ENCODE assay signal across 19 cellular contexts in the genomic region with DNA sequence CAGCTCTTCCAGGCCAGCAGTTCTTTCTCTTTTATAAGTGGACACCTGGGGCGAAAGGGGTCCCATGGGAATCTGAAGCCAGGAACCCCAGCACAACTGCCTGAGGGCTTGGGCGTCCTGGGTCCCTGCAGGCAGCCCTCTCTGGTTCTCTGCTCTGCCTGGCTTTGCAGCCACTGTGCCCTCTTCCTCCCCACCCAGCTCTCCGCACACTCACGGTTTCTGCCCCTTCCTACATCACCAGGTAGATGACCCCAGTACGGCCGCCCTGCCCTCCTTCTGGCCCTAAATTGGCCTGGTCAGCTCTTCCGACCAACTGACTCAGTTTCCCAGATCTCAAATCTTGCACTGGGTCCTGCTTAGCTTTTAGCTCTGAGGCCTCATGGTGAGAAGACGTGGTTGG.
DNase-seq lines count a peak whose midpoint lies in the region; ATAC-seq, FAIRE-seq and TF ChIP-seq lines count a peak whose summit lies in the region.
"Had no signal": no experiment of that assay in that cellular context is flagged by ENCODE, and none has a peak within 500 bp of the region (broad histone marks: within the 10 kb centered on the region; RNA-seq: fewer than 3 reads in every experiment).

No MANE protein-coding gene starts in this region.

- no peaks in the 10 kb centered on the region for H3K36me3 ChIP-seq in BLaER1
- H3K36me3 ChIP-seq in BLaER1 treated with 17β-estradiol and CSF1 and Interleukin-3, amounts not matched to agents 10 nM and 100 nM = peaks cover 0 to 22% (median 0%) of the 10 kb centered on the region in 11 experiments; a peak in 8 of 22 replicates
- peaks cover 0 to 12% of the 10 kb centered on the region in 2 donors for H3K36me3 ChIP-seq in kidney (ENCODE audit: control insufficient read depth in 1 of 2, insufficient read depth in 2 of 2, low read length in 2 of 2)
- H3K36me3 ChIP-seq: BE2C had no signal

- peak overlapping the region; percentile 51 for H3K27ac ChIP-seq in BLaER1
- peak overlapping the region in 5 of 11 experiments; percentile 2 to 91 (median 86); a peak in 7 of 22 replicates for H3K27ac ChIP-seq in BLaER1 treated with 17β-estradiol and CSF1 and Interleukin-3, amounts not matched to agents 10 nM and 100 nM
- H3K27ac ChIP-seq in kidney (ENCODE audit: low read depth in 2 of 2, low read length in 2 of 2) = no peak overlapping the region

- peaks cover 13% of the 10 kb centered on the region for H3K4me1 Mint-ChIP-seq in neural crest cell
- H3K4me1 Mint-ChIP-seq: CD14-positive monocyte; CD4-positive, alpha-beta memory T cell had no signal

- ATAC-seq in GM18511 (IDR thresholded peaks at IDR 0.05; ENCODE audit: unreplicated experiment) = no peak

- no peak overlapping the region for H3K4me3 ChIP-seq in BLaER1
- H3K4me3 ChIP-seq in BLaER1 treated with 17β-estradiol and CSF1 and Interleukin-3, amounts not matched to agents 10 nM and 100 nM = no peak overlapping the region
- no peak overlapping the region for H3K4me3 ChIP-seq in kidney (ENCODE audit: low read length in 2 of 2)

- DNase-seq in kidney = peak; percentile 35
- DNase-seq in neural crest cell (ENCODE audit: low read depth, low spot score) = no peak
- no peak for DNase-seq in COR-L47 (lab: John Stamatoyannopoulos, UW)
- no peak for DNase-seq in NCI-H345 (lab: John Stamatoyannopoulos, UW)
- DNase-seq: ACHN; BE2C; Calu3; CD4-positive, alpha-beta memory T cell; DMS79 treated with DMSO at 0.1 percent for 48 hours; GF-D8; GOT3; H9; IMR-90 had no signal

- no peak overlapping the region for H3K4me3 Mint-ChIP-seq in neural crest cell
- H3K4me3 Mint-ChIP-seq: CD14-positive monocyte; CD4-positive, alpha-beta memory T cell; H9 had no signal

- H3K27me3 ChIP-seq in BLaER1 = no peaks in the 10 kb centered on the region
- no peaks in the 10 kb centered on the region for H3K27me3 ChIP-seq in BLaER1 treated with 17β-estradiol and CSF1 and Interleukin-3, amounts not matched to agents 10 nM and 100 nM
- H3K27me3 ChIP-seq: BE2C had no signal

- no peak for FAIRE-seq in kidney (lab: Jason Lieb, UNC)
- FAIRE-seq: A204.1, HTR-8/SVneo had no signal

- H3K27me3 Mint-ChIP-seq in neural crest cell (ENCODE audit: low read depth) = no peaks in the 10 kb centered on the region
- H3K27me3 Mint-ChIP-seq: CD4-positive, alpha-beta memory T cell had no signal

- peaks cover 69% of the 10 kb centered on the region for H3K4me1 ChIP-seq in BLaER1
- H3K4me1 ChIP-seq in BLaER1 treated with 17β-estradiol and CSF1 and Interleukin-3, amounts not matched to agents 10 nM and 100 nM = peaks cover 0 to 67% (median 64%) of the 10 kb centered on the region in 10 experiments; a peak in 17 of 20 replicates
- H3K4me1 ChIP-seq in kidney (ENCODE audit: control insufficient read depth in 1 of 2, insufficient read depth in 1 of 2, low read depth in 1 of 2, low read length in 2 of 2) = no peaks in the 10 kb centered on the region
- H3K4me1 ChIP-seq: BE2C had no signal

- intact Hi-C loops in kidney (cut with DNase I) = no loop called here

- H3K9me3 ChIP-seq in BLaER1 = no peaks in the 10 kb centered on the region
- H3K9me3 ChIP-seq in BLaER1 treated with 17β-estradiol and CSF1 and Interleukin-3, amounts not matched to agents 10 nM and 100 nM (replicated peaks in 1 of 11) = no peaks in the 10 kb centered on the region
- no peaks in the 10 kb centered on the region for H3K9me3 ChIP-seq in kidney (ENCODE audit: control insufficient read depth in 1 of 2, low read length in 2 of 2)
- H3K9me3 ChIP-seq: BE2C had no signal

- H3K4me2 ChIP-seq in BLaER1 = peak overlapping the region; percentile 84
- peak overlapping the region in 8 of 11 experiments; percentile 76 to 89 (median 80); a peak in 16 of 22 replicates for H3K4me2 ChIP-seq in BLaER1 treated with 17β-estradiol and CSF1 and Interleukin-3, amounts not matched to agents 10 nM and 100 nM

- H3K9me3 Mint-ChIP-seq in neural crest cell = no peaks in the 10 kb centered on the region
- H3K9me3 Mint-ChIP-seq: CD14-positive monocyte; CD4-positive, alpha-beta memory T cell; H9 had no signal

- no peak overlapping the region for H3K9ac ChIP-seq in BLaER1
- H3K9ac ChIP-seq in BLaER1 treated with 17β-estradiol and CSF1 and Interleukin-3, amounts not matched to agents 10 nM and 100 nM = peak overlapping the region in 5 of 11 experiments; percentile 5 to 53 (median 24); a peak in 5 of 22 replicates
- no peak overlapping the region for H3K9ac ChIP-seq in kidney (ENCODE audit: low read length in 2 of 2)

- H4K20me1 ChIP-seq in BLaER1 = no peaks in the 10 kb centered on the region
- H4K20me1 ChIP-seq in BLaER1 treated with 17β-estradiol and CSF1 and Interleukin-3, amounts not matched to agents 10 nM and 100 nM = peaks cover 0 to 27% (median 0%) of the 10 kb centered on the region in 11 experiments; a peak in 2 of 22 replicates

- no peak for TF ChIP-seq CTCF in kidney (IDR thresholded peaks at IDR 0.05; ENCODE audit: borderline replicate concordance, extremely low read depth, insufficient read depth)
- TF ChIP-seq CTCF in neural crest cell (conservative IDR thresholded peaks at IDR 0.05) = no peak

- H3K36me3 Mint-ChIP-seq in neural crest cell (ENCODE audit: low read depth) = peaks cover 2% of the 10 kb centered on the region

- H3K27ac Mint-ChIP-seq in neural crest cell (ENCODE audit: unreplicated experiment) = peak overlapping the region; percentile 27
- H3K27ac Mint-ChIP-seq: CD4-positive, alpha-beta memory T cell had no signal
